In genomic region chr17:60606036-60606435, GRCh38 we compare ENCODE assay signal across 21 cellular contexts.
"Had no signal": no experiment of that assay in that cellular context is flagged by ENCODE, and none has a peak within 500 bp of the region (broad histone marks: within the 10 kb centered on the region; RNA-seq: fewer than 3 reads in every experiment).

No MANE protein-coding gene starts in this region.

- DNase-seq: activated B cell treated with CpG ODN at 0.5 μM for 24 hours; activated CD4-positive, alpha-beta memory T cell treated with anti-CD3 and anti-CD28 coated beads for 36 hours; activated CD4-positive, alpha-beta T cell treated with anti-CD3 and anti-CD28 coated beads for 4 hours; activated gamma-delta T cell treated with Interleukin-2 at 50 U/mL for 16 hours; body of pancreas; effector CD4-positive, alpha-beta T cell; glutamatergic neuron; kidney glomerular epithelial cell; left lung; naive thymus-derived CD4-positive, alpha-beta T cell; ovary; psoas muscle; stimulated activated CD4-positive, alpha-beta T cell treated with anti-CD3 and anti-CD28 coated beads, Interleukin-4, amount 100 ng/mL, for 24 hours; stimulated activated naive CD8-positive, alpha-beta T cell treated with anti-CD3 and anti-CD28 coated beads, Interleukin-15, Interleukin-2, amounts not matched to agents 100 U/mL and 50 U/mL, for 24 hours; SW 1271; T-helper 17 cell had no signal

- H3K4me3 ChIP-seq: body of pancreas, hepatocyte, left lung, lung, ovary, psoas muscle, right atrium auricular region had no signal

- H3K9me3 Mint-ChIP-seq: activated B cell treated with CpG ODN at 0.5 μM for 24 hours; activated CD4-positive, alpha-beta memory T cell treated with anti-CD3 and anti-CD28 coated beads for 36 hours; activated T-helper 1 cell treated with anti-CD3 and anti-CD28 coated beads, Interleukin-12 subunit alpha, Interleukin-12 subunit beta, Interleukin-2, Interleukin-4 antibody, amounts not matched to agents 30 ng/mL and 10 ng/mL and 1 ng/mL, durations not matched to agents 14 hours and 24 hours and 36 hours had no signal

- H3K9me3 ChIP-seq: body of pancreas, left lung, ovary, psoas muscle, right atrium auricular region had no signal

- H3K36me3 ChIP-seq: left lung, ovary, right atrium auricular region had no signal

- H3K27me3 ChIP-seq: body of pancreas, hepatocyte, left lung, ovary, right atrium auricular region had no signal

- H3K27me3 Mint-ChIP-seq: activated B cell treated with CpG ODN at 0.5 μM for 24 hours; activated CD4-positive, alpha-beta memory T cell treated with anti-CD3 and anti-CD28 coated beads for 36 hours; naive thymus-derived CD4-positive, alpha-beta T cell; T-helper 17 cell had no signal

- H3K27ac ChIP-seq: hepatocyte, left lung, ovary, psoas muscle had no signal

- H3K4me2 ChIP-seq: hepatocyte had no signal

- H3K27ac Mint-ChIP-seq: activated B cell treated with CpG ODN at 0.5 μM for 24 hours; activated CD4-positive, alpha-beta memory T cell treated with anti-CD3 and anti-CD28 coated beads for 36 hours; activated T-helper 1 cell treated with anti-CD3 and anti-CD28 coated beads, Interleukin-12 subunit alpha, Interleukin-12 subunit beta, Interleukin-2, Interleukin-4 antibody, amounts not matched to agents 30 ng/mL and 10 ng/mL and 1 ng/mL, durations not matched to agents 14 hours and 24 hours and 36 hours; T-helper 17 cell had no signal

- FAIRE-seq: frontal cortex had no signal

- H3K4me3 Mint-ChIP-seq: activated B cell treated with CpG ODN at 0.5 μM for 24 hours; activated CD4-positive, alpha-beta memory T cell treated with anti-CD3 and anti-CD28 coated beads for 36 hours; activated T-helper 1 cell treated with anti-CD3 and anti-CD28 coated beads, Interleukin-12 subunit alpha, Interleukin-12 subunit beta, Interleukin-2, Interleukin-4 antibody, amounts not matched to agents 30 ng/mL and 10 ng/mL and 1 ng/mL, durations not matched to agents 14 hours and 24 hours and 36 hours; T-helper 17 cell had no signal

- ATAC-seq: body of pancreas; left lung; naive thymus-derived CD4-positive, alpha-beta T cell; psoas muscle; stimulated activated naive CD8-positive, alpha-beta T cell treated with anti-CD3 and anti-CD28 coated beads, Interleukin-15, Interleukin-2, amounts not matched to agents 100 U/mL and 50 U/mL, for 24 hours; T-helper 17 cell had no signal

- H2AFZ ChIP-seq: hepatocyte had no signal
